In the genomic region with DNA sequence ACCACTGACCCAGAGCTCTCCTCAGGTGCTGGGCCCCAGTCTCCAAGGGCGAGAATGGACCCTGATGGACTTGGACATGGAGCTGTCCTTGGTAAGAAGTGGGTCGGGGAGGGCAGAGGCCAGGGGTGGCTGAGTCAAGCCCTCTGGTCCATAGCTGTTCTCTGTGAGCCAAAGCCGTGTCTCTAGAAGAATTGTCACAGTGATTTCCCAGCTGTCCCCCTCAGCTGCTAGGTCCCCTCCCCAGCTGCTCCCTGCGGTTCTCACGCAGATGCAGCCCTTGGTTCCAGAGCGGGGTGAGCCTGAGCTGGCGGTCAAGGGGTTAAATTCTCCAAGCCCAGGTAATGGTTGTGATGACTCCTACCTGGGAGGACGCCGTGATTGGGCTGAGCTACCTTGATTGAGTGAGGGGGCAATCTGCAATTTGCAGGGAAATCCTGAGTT, we compare ENCODE assay signal across 14 cellular contexts. TPM values are rescaled to one million over a fixed set of nuclear protein-coding genes. Genes with fewer than 3 reads are reported as not detected.
DNase-seq lines count a peak whose midpoint lies in the region; ATAC-seq and TF ChIP-seq lines count a peak whose summit lies in the region.
"Had no signal": no experiment of that assay in that cellular context is flagged by ENCODE, and none has a peak within 500 bp of the region (broad histone marks: within the 10 kb centered on the region; RNA-seq: fewer than 3 reads in every experiment).

No MANE protein-coding gene starts in this region.

- H3K27ac ChIP-seq in SJCRH30, result peak overlapping the region; percentile 82
- peak overlapping the region; percentile 96 for H3K27ac ChIP-seq in left ventricle myocardium inferior (replicated peaks)
- peak overlapping the region; percentile 93 for H3K27ac ChIP-seq in rectal smooth muscle tissue (ENCODE audit: low read depth, low read length)

- no peak for TF ChIP-seq CTCF in left ventricle myocardium inferior (IDR thresholded peaks at IDR 0.05; ENCODE audit: borderline replicate concordance)

- ATAC-seq in GM19397 (IDR thresholded peaks at IDR 0.05; ENCODE audit: unreplicated experiment) (no peak), GM18502 (IDR thresholded peaks at IDR 0.05; ENCODE audit: poor library complexity, unreplicated experiment) (no peak)
- ATAC-seq: left lobe of liver; PC-3; stimulated activated naive CD8-positive, alpha-beta T cell treated with anti-CD3 and anti-CD28 coated beads, Interleukin-15, Interleukin-2, amounts not matched to agents 100 U/mL and 50 U/mL, for 24 hours had no signal

- H3K36me3 ChIP-seq in H7 (replicated peaks; ENCODE audit: control insufficient read depth, insufficient read depth, low read length) (no peaks in the 10 kb centered on the region), SJCRH30 (no peaks in the 10 kb centered on the region), left ventricle myocardium inferior (no peaks in the 10 kb centered on the region), rectal smooth muscle tissue (ENCODE audit: control insufficient read depth, insufficient read depth, low read length) (no peaks in the 10 kb centered on the region)

- H3K4me3 ChIP-seq in H7 (ENCODE audit: insufficient read depth, low read depth, low read length), result peak overlapping the region; percentile 44; the same call in 1 of the 2 replicates
- H3K4me3 ChIP-seq in SJCRH30, result peak overlapping the region; percentile 69
- peak overlapping the region; percentile 70 for H3K4me3 ChIP-seq in left ventricle myocardium inferior
- peak overlapping the region; percentile 66 for H3K4me3 ChIP-seq in rectal smooth muscle tissue (ENCODE audit: low read length)

- in situ Hi-C loops in KBM-7 (cut with MboI; ENCODE audit: low pct_unique_long_range_greater_than_20kb, low sequenced_read_pairs), result no loop called here

- peaks cover 89% of the 10 kb centered on the region for H3K27me3 ChIP-seq in H7 (ENCODE audit: control insufficient read depth, insufficient read depth, low read length)
- H3K27me3 ChIP-seq in SJCRH30, result no peaks in the 10 kb centered on the region
- H3K27me3 ChIP-seq in left ventricle myocardium inferior (ENCODE audit: low read depth), result peaks cover 23% of the 10 kb centered on the region
- H3K27me3 ChIP-seq in rectal smooth muscle tissue (ENCODE audit: control insufficient read depth, insufficient read depth, low read length), result peaks cover 18% of the 10 kb centered on the region

- H3K4me1 ChIP-seq in SJCRH30, result peaks cover 26% of the 10 kb centered on the region
- H3K4me1 ChIP-seq in left ventricle myocardium inferior, result peaks cover 60% of the 10 kb centered on the region
- H3K4me1 ChIP-seq in rectal smooth muscle tissue (ENCODE audit: control insufficient read depth, insufficient read depth, low read length), result peaks cover 20% of the 10 kb centered on the region

- H3K9me3 ChIP-seq in SJCRH30 (replicated peaks) (no peaks in the 10 kb centered on the region), left ventricle myocardium inferior (replicated peaks) (no peaks in the 10 kb centered on the region)

- intact Hi-C loops in left ventricle myocardium inferior (cut with micrococcal nuclease), result no loop called here

- no peak overlapping the region for H3K9ac ChIP-seq in rectal smooth muscle tissue (ENCODE audit: low read length)

- DNase-seq in H7 (no peak), SJCRH30 (peak; percentile 51 to 70), left ventricle myocardium inferior (no peak), KBM-7 (no peak), hepatic stellate cell (ENCODE audit: low spot score) (no peak)
- DNase-seq: CD4-positive, alpha-beta memory T cell; PC-3; stimulated activated CD4-positive, alpha-beta T cell treated with anti-CD3 and anti-CD28 coated beads, Interleukin-2, amount 100 ng/mL, for 48 hours; T1000 had no signal

RNA-seq across cellular contexts. Expression of a gene that starts 1.3 kb away (rescaled TPM):
- total RNA-seq in H7 (2014; rRNA removed; shearing (Covaris generic)), result 5.3 and 7.4 TPM in 2 replicates
- total RNA-seq in SJCRH30 (2014; rRNA removed; shearing (Covaris generic)), result 13.3 and 14.1 TPM in 2 replicates
- 110 TPM for total RNA-seq in left ventricle myocardium inferior

RNA-seq across cellular contexts. Expression of a gene that starts 4.5 kb away (rescaled TPM):
- 1.6 and 4.0 TPM in 2 replicates for total RNA-seq in H7 (2014; rRNA removed; shearing (Covaris generic))
- 2.8 and 4.9 TPM in 2 replicates for total RNA-seq in SJCRH30 (2014; rRNA removed; shearing (Covaris generic))
- total RNA-seq in left ventricle myocardium inferior, result 70.5 TPM

RNA-seq across cellular contexts. Expression of a gene that starts 9.3 kb away (rescaled TPM):
- 0.67 and 0.73 TPM in 2 replicates for total RNA-seq in H7 (2014; rRNA removed; shearing (Covaris generic))
- 4.0 and 5.7 TPM in 2 replicates for total RNA-seq in SJCRH30 (2014; rRNA removed; shearing (Covaris generic))
- 9.4 TPM for total RNA-seq in left ventricle myocardium inferior

RNA-seq across cellular contexts. Expression of a gene that starts 9.3 kb away (rescaled TPM):
- 1.3 and 1.8 TPM in 2 replicates for total RNA-seq in H7 (2014; rRNA removed; shearing (Covaris generic))
- 4.8 and 6.1 TPM in 2 replicates for total RNA-seq in SJCRH30 (2014; rRNA removed; shearing (Covaris generic))
- 9.8 TPM for total RNA-seq in left ventricle myocardium inferior

RNA-seq across cellular contexts. Expression of a gene that starts 14.7 kb away (rescaled TPM):
- total RNA-seq in H7 (2014; rRNA removed; shearing (Covaris generic)), result 16.2 and 18.9 TPM in 2 replicates
- total RNA-seq in SJCRH30 (2014; rRNA removed; shearing (Covaris generic)), result 20.5 and 23.8 TPM in 2 replicates
- 14.2 TPM for total RNA-seq in left ventricle myocardium inferior

Comparison
In these comparisons a context has a peak if more than half of its experiments do, and no peak if none do; other contexts are left out.
1. DNase-seq: peak in SJCRH30 (2 of 2); none in H7 (single experiment), left ventricle myocardium inferior (single experiment), KBM-7 (single experiment) and hepatic stellate cell (single experiment).
2. RNA of a gene that starts 4.5 kb away (total RNA-seq): 70.5 TPM in left ventricle myocardium inferior (single experiment); 2.8 to 4.9 TPM in SJCRH30 and 1.6 to 4.0 TPM in H7; every median in the first group is over 10 times any median in the second.
3. Peak in every context shown above with its lines, with median percentiles within 50 percentile points of each other: H3K4me3 ChIP-seq and H3K27ac ChIP-seq.